In the genomic region with DNA sequence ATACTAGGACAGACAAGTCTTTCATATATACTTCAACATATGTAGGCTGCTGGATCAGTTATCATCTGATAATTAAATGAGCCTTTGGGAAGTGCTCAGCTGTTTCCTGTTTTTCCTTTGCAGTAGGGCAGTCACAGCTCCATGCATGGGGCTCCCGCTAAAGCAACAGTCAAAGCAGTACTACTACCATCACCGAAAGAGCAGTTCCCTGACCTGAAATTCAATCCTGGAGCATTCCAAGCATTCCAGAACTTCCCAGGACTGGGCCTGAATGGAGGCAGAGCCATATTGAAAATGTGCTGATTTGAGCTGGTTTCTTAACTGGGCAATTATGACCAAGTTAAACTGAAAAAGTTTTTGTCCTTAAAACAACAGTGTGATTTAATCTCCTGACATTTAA, we compare ENCODE assay signal across 17 cellular contexts. TPM values are rescaled to one million over a fixed set of nuclear protein-coding genes. Genes with fewer than 3 reads are reported as not detected.
A peak's percentile ranks its signal among the peaks of the same experiment; 100 is the strongest.
DNase-seq lines count a peak whose midpoint lies in the region; TF ChIP-seq lines count a peak whose summit lies in the region.
"Had no signal": no experiment of that assay in that cellular context is flagged by ENCODE, and none has a peak within 500 bp of the region (broad histone marks: within the 10 kb centered on the region; RNA-seq: fewer than 3 reads in every experiment).

No MANE protein-coding gene starts in this region.

- no peak overlapping the region for H2AK5ac ChIP-seq in H9 (ENCODE audit: insufficient read length, low read length)
- H2AK5ac ChIP-seq in trophoblast cell (ENCODE audit: low read length): no peak overlapping the region

- H2BK5ac ChIP-seq in H9 (ENCODE audit: insufficient read length, low read length) (no peak overlapping the region), trophoblast cell (ENCODE audit: low read depth, low read length, poor library complexity) (no peak overlapping the region)

- WGBS in H9 (ENCODE audit: extremely low coverage, insufficient read length, low lambda C conversion rate): no CpG with 5 or more reads among the region's 2 CpGs
- no CpG with 5 or more reads among the region's 2 CpGs for WGBS in trophoblast cell (ENCODE audit: extremely low coverage, insufficient coverage, insufficient read length)

- TF ChIP-seq CTCF in H9 (conservative IDR thresholded peaks at IDR 0.05) (no peak), glutamatergic neuron (IDR thresholded peaks at IDR 0.05; ENCODE audit: partially characterized antibody, unreplicated experiment) (no peak)

- H4K8ac ChIP-seq in H9 (replicated peaks; ENCODE audit: insufficient read length, low read depth, low read length) (no peak overlapping the region), trophoblast cell (ENCODE audit: low read depth, low read length) (no peak overlapping the region)

- H3K4me3 Mint-ChIP-seq in H9: no peak overlapping the region
- H3K4me3 Mint-ChIP-seq in glutamatergic neuron (ENCODE audit: unreplicated experiment): no peak overlapping the region
- H3K4me3 Mint-ChIP-seq: activated B cell treated with CpG ODN at 0.5 μM for 24 hours; activated naive CD4-positive, alpha-beta T cell treated with anti-CD3 and anti-CD28 coated beads, Interleukin-2, amount 50 U/mL, for 24 hours; CD4-positive, CD25-positive, alpha-beta regulatory T cell; naive thymus-derived CD8-positive, alpha-beta T cell had no signal

- no peaks in the 10 kb centered on the region for H3K79me1 ChIP-seq in H9 (ENCODE audit: insufficient read depth, low read depth, low read length, poor library complexity, severe bottlenecking)
- H3K79me1 ChIP-seq in trophoblast cell (ENCODE audit: low read length): peaks cover 1% of the 10 kb centered on the region

- H3K36me3 Mint-ChIP-seq in H9 (ENCODE audit: insufficient read depth in 1 of 3, low read depth in 3 of 3) (peaks cover 16 to 24% (median 19%) of the 10 kb centered on the region in 3 experiments), glutamatergic neuron (ENCODE audit: unreplicated experiment) (no peaks in the 10 kb centered on the region)

- H3K4me1 ChIP-seq in H9 (ENCODE audit: insufficient read depth, low read length) (no peaks in the 10 kb centered on the region), trophoblast cell (ENCODE audit: control insufficient read depth in 1 of 2, insufficient read depth in 2 of 2, low read length in 2 of 2) (no peaks in the 10 kb centered on the region)

- H3K27me3 ChIP-seq in H9 (ENCODE audit: insufficient read depth, low read length) (no peaks in the 10 kb centered on the region), trophoblast cell (ENCODE audit: insufficient read depth, low read length) (no peaks in the 10 kb centered on the region)
- H3K27me3 ChIP-seq: stomach had no signal

- H3K36me3 ChIP-seq in trophoblast cell (ENCODE audit: control insufficient read depth in 1 of 2, insufficient read depth in 2 of 2, low read length in 2 of 2): peaks cover 0 to 3% of the 10 kb centered on the region in 2 experiments
- H3K36me3 ChIP-seq: stomach had no signal

- H3K27ac Mint-ChIP-seq in H9 (no peak overlapping the region), glutamatergic neuron (ENCODE audit: unreplicated experiment) (no peak overlapping the region)
- H3K27ac Mint-ChIP-seq: activated B cell treated with CpG ODN at 0.5 μM for 24 hours; activated naive CD4-positive, alpha-beta T cell treated with anti-CD3 and anti-CD28 coated beads, Interleukin-2, amount 50 U/mL, for 24 hours; naive thymus-derived CD8-positive, alpha-beta T cell had no signal

- no peak overlapping the region for H2BK15ac ChIP-seq in H9 (ENCODE audit: low read depth, low read length)

- H4K5ac ChIP-seq in H9 (ENCODE audit: insufficient read length, low read depth, low read length): no peak overlapping the region

- no peak overlapping the region for H2BK12ac ChIP-seq in H9 (ENCODE audit: insufficient read length, low read depth, low read length)
- no peak overlapping the region for H2BK12ac ChIP-seq in trophoblast cell (ENCODE audit: low read length)

- H3K4me1 Mint-ChIP-seq in H9 (peaks cover 9 to 16% of the 10 kb centered on the region in 2 experiments), glutamatergic neuron (ENCODE audit: low read depth, unreplicated experiment) (peaks cover under 1% of the 10 kb centered on the region)

- DNase-seq in H9 (peak; percentile 73), amniotic epithelial cell (ENCODE audit: low read depth) (peak; percentile 42), glomerular visceral epithelial cell (ENCODE audit: extremely low spot score) (peak; percentile 55), trophoblast cell (peak; percentile 31 to 71), NCI-H2171 (lab: John Stamatoyannopoulos, UW) (no peak), glutamatergic neuron (no peak), D341Med (ENCODE audit: low spot score) (no peak)
- no peak for DNase-seq in activated CD4-positive, CD25-positive, alpha-beta regulatory T cell treated with anti-CD3 and anti-CD28 coated beads, Interleukin-2, amount 50 U/mL, for 72 hours
- DNase-seq: activated B cell treated with CpG ODN at 0.5 μM for 24 hours; activated CD8-positive, alpha-beta memory T cell treated with anti-CD3 and anti-CD28 coated beads, Interleukin-2, amount 50 U/mL, for 48 hours; CD4-positive, CD25-positive, alpha-beta regulatory T cell; GF-D8; left cardiac atrium; naive thymus-derived CD8-positive, alpha-beta T cell; OCI-M1; stomach had no signal

- H3K9ac ChIP-seq in H9 (ENCODE audit: extremely low read depth, insufficient read length, low read length) (no peak overlapping the region), trophoblast cell (ENCODE audit: low read length) (no peak overlapping the region)

- no peaks in the 10 kb centered on the region for H4K20me1 ChIP-seq in H9 (ENCODE audit: control insufficient read depth, insufficient read depth, insufficient read length)

- H3K23me2 ChIP-seq in H9 (ENCODE audit: insufficient read length, low read depth, low read length, poor library complexity, severe bottlenecking): no peaks in the 10 kb centered on the region

- no peak overlapping the region for H3K4me3 ChIP-seq in trophoblast cell (ENCODE audit: low read depth, low read length)
- H3K4me3 ChIP-seq: stomach had no signal

- no peak overlapping the region for H4K12ac ChIP-seq in trophoblast cell (ENCODE audit: low read depth, low read length)

- H3K9me3 ChIP-seq in H9 (ENCODE audit: control insufficient read depth, low read depth, low read length) (peaks cover 9% of the 10 kb centered on the region), trophoblast cell (ENCODE audit: insufficient read depth, low read depth, low read length) (peaks cover 2% of the 10 kb centered on the region)

- H3K79me2 ChIP-seq in H9 (ENCODE audit: insufficient read depth, low read length): peaks cover 2% of the 10 kb centered on the region; the same call in 1 of the 2 replicates
- H3K79me2 ChIP-seq in trophoblast cell (ENCODE audit: control insufficient read depth, insufficient read depth, low read length, poor library complexity): no peaks in the 10 kb centered on the region

- H2BK20ac ChIP-seq in H9 (ENCODE audit: low read depth, low read length, poor library complexity, severe bottlenecking): no peak overlapping the region

- H3K4me2 ChIP-seq in H9 (ENCODE audit: insufficient read depth, insufficient read length, low read length) (no peak overlapping the region), trophoblast cell (ENCODE audit: low read length) (no peak overlapping the region)

- no peak overlapping the region for H2AFZ ChIP-seq in H9 (ENCODE audit: low read length)
- H2AFZ ChIP-seq in trophoblast cell (ENCODE audit: insufficient read depth, low read length, poor library complexity): no peak overlapping the region

- H3K9me3 Mint-ChIP-seq in H9 (peaks cover 21% of the 10 kb centered on the region in 2 experiments), glutamatergic neuron (ENCODE audit: unreplicated experiment) (peaks cover 2% of the 10 kb centered on the region)

- H3K14ac ChIP-seq in H9 (ENCODE audit: insufficient read depth, low read length) (no peak overlapping the region), trophoblast cell (ENCODE audit: low read length) (no peak overlapping the region)

- peak overlapping the region; percentile 48 for H3K27ac ChIP-seq in H9 (ENCODE audit: insufficient read length, low read depth, low read length)
- no peak overlapping the region for H3K27ac ChIP-seq in trophoblast cell (ENCODE audit: low read depth, low read length)
- H3K27ac ChIP-seq: stomach had no signal

- H3K18ac ChIP-seq in H9 (ENCODE audit: insufficient read length, low read depth, low read length) (no peak overlapping the region), trophoblast cell (ENCODE audit: low read length) (no peak overlapping the region)

- H3K23ac ChIP-seq in H9 (ENCODE audit: insufficient read length, low read depth, low read length) (no peak overlapping the region), trophoblast cell (ENCODE audit: low read length) (no peak overlapping the region)

- H3T11ph ChIP-seq in H9 (ENCODE audit: low read length): no peak overlapping the region

- H3K4ac ChIP-seq in H9 (ENCODE audit: low read depth, low read length) (no peak overlapping the region), trophoblast cell (ENCODE audit: low read depth, low read length) (no peak overlapping the region)

- H2BK120ac ChIP-seq in H9 (ENCODE audit: low read depth, low read length, poor library complexity, severe bottlenecking) (no peak overlapping the region), trophoblast cell (ENCODE audit: insufficient read depth, low read length, poor library complexity) (no peak overlapping the region)

- H4K91ac ChIP-seq in H9 (ENCODE audit: insufficient read length, low read depth, low read length) (no peak overlapping the region), trophoblast cell (ENCODE audit: low read depth, low read length) (no peak overlapping the region)

- H3K27me3 Mint-ChIP-seq in H9 (ENCODE audit: low read depth) (no peaks in the 10 kb centered on the region), glutamatergic neuron (ENCODE audit: unreplicated experiment) (peaks cover 2% of the 10 kb centered on the region)
- H3K27me3 Mint-ChIP-seq: activated B cell treated with CpG ODN at 0.5 μM for 24 hours; activated naive CD4-positive, alpha-beta T cell treated with anti-CD3 and anti-CD28 coated beads, Interleukin-2, amount 50 U/mL, for 24 hours; CD4-positive, CD25-positive, alpha-beta regulatory T cell; naive thymus-derived CD8-positive, alpha-beta T cell had no signal

- no peak overlapping the region for H3K56ac ChIP-seq in H9 (ENCODE audit: insufficient read length, low read depth, low read length)

RNA-seq across cellular contexts. Expression of a gene that starts 20.5 kb away (rescaled TPM):
- total RNA-seq in H9 (2021) (38.2 and 38.4 TPM in 2 replicates), glutamatergic neuron (ENCODE audit: unreplicated experiment) (37.2 TPM)
- 31.8 and 35.0 TPM in 2 replicates for polyA plus RNA-seq in trophoblast cell (2013)

Comparison
In these comparisons a context has a peak if more than half of its experiments do, and no peak if none do; other contexts are left out.
1. DNase-seq: peak in H9 (single experiment), amniotic epithelial cell (single experiment), glomerular visceral epithelial cell (single experiment) and trophoblast cell (2 of 2); none in NCI-H2171 (single experiment), activated CD4-positive, CD25-positive, alpha-beta regulatory T cell treated with anti-CD3 and anti-CD28 coated beads, Interleukin-2, amount 50 U/mL, for 72 hours (single experiment), glutamatergic neuron (single experiment) and D341Med (single experiment).